Comparison of ENCODE assay signal across 21 cellular contexts in genomic region chr1:17306407-17306806, GRCh38. TPM values are rescaled to one million over a fixed set of nuclear protein-coding genes. Genes with fewer than 3 reads are reported as not detected.
A peak's percentile ranks its signal among the peaks of the same experiment; 100 is the strongest.
DNase-seq lines count a peak whose midpoint lies in the region; TF ChIP-seq lines count a peak whose summit lies in the region.
"Had no signal": no experiment of that assay in that cellular context is flagged by ENCODE, and none has a peak within 500 bp of the region (broad histone marks: within the 10 kb centered on the region; RNA-seq: fewer than 3 reads in every experiment).

No MANE protein-coding gene starts in this region.

- H3K27ac ChIP-seq in HEK293 (ENCODE audit: extremely low read depth, low read depth, low read length) (no peak overlapping the region), neutrophil (peak overlapping the region; percentile 95)
- H3K27ac ChIP-seq: KMS-11, SK-N-MC had no signal

- DNase-seq in CD14-positive monocyte (ENCODE audit: low spot score) (no peak), RPMI7951 (ENCODE audit: low read depth) (peak; percentile 53), NCI-H69 (lab: John Stamatoyannopoulos, UW) (no peak), osteocyte (ENCODE audit: extremely low spot score, unreplicated experiment) (no peak)
- no peak for DNase-seq in stimulated activated CD4-positive, alpha-beta T cell treated with anti-CD3 and anti-CD28 coated beads, Interleukin-2, amount 100 ng/mL, for 48 hours
- no peak for DNase-seq in activated naive CD4-positive, alpha-beta T cell treated with anti-CD3 and anti-CD28 coated beads, Interleukin-2, amount 10 ng/mL, durations not matched to agents 7 days and 5 days
- DNase-seq: CD4-positive, CD25-positive, alpha-beta regulatory T cell; NCI-H1092; NCI-H1417 treated with DMSO at 0.1 percent for 48 hours; NCI-H1694 treated with DMSO at 0.1 percent for 48 hours; NCI-H2081; NCI-H2227 treated with DMSO at 0.1 percent for 48 hours; NCI-H526 treated with DMSO at 0.1 percent for 48 hours; SIG-M5 had no signal

- TF ChIP-seq CTCF in CD14-positive monocyte (IDR thresholded peaks at IDR 0.05) (no peak), HEK293 (tag by site-specific recombination; IDR thresholded peaks at IDR 0.05) (no peak), neutrophil (IDR thresholded peaks at IDR 0.05) (no peak), osteocyte (IDR thresholded peaks at IDR 0.05) (no peak)

- no peaks in the 10 kb centered on the region for H3K4me1 ChIP-seq in HEK293 (ENCODE audit: control insufficient read depth, insufficient read depth, low read length)
- H3K4me1 ChIP-seq in neutrophil (ENCODE audit: control insufficient read depth in 1 of 2, insufficient read depth in 1 of 2, low read depth in 1 of 2, low read length in 1 of 2) = peaks cover 92 to 93% of the 10 kb centered on the region in 2 experiments

- CTCF ChIA-PET in HEK293 (lab: Yijun Ruan, JAX) = interaction anchor here (1.4 kb wide), 1 partner anchor 16 kb away, joined by 3 read pairs; no protein-coding TSS in a partner anchor
- CTCF ChIA-PET in activated naive CD4-positive, alpha-beta T cell treated with anti-CD3 and anti-CD28 coated beads, Interleukin-2, amount 10 ng/mL, durations not matched to agents 7 days and 5 days (lab: Charles Lee) = interaction anchor here (1.2 kb wide), 1 partner anchor 180 kb away, joined by 3 read pairs; no protein-coding TSS in a partner anchor

- H3K4me3 Mint-ChIP-seq in CD14-positive monocyte = no peak overlapping the region
- no peak overlapping the region for H3K4me3 Mint-ChIP-seq in activated naive CD4-positive, alpha-beta T cell treated with anti-CD3 and anti-CD28 coated beads, Interleukin-2, amount 10 ng/mL, durations not matched to agents 7 days and 5 days
- H3K4me3 Mint-ChIP-seq in osteocyte (ENCODE audit: unreplicated experiment) = no peak overlapping the region
- H3K4me3 Mint-ChIP-seq: CD4-positive, CD25-positive, alpha-beta regulatory T cell had no signal

- H3K27me3 ChIP-seq in neutrophil = no peaks in the 10 kb centered on the region

- H3K27ac Mint-ChIP-seq in CD14-positive monocyte (peak overlapping the region in 5 of 7 donors; percentile 8 to 59 (median 18)), osteocyte (ENCODE audit: unreplicated experiment) (no peak overlapping the region)
- H3K27ac Mint-ChIP-seq in activated naive CD4-positive, alpha-beta T cell treated with anti-CD3 and anti-CD28 coated beads, Interleukin-2, amount 10 ng/mL, durations not matched to agents 7 days and 5 days = no peak overlapping the region
- H3K27ac Mint-ChIP-seq: CD4-positive, CD25-positive, alpha-beta regulatory T cell had no signal

- intact Hi-C loops in CD14-positive monocyte (cut with micrococcal nuclease) = no loop called here

- peaks cover 88% of the 10 kb centered on the region for H3K4me1 Mint-ChIP-seq in CD14-positive monocyte
- no peaks in the 10 kb centered on the region for H3K4me1 Mint-ChIP-seq in activated naive CD4-positive, alpha-beta T cell treated with anti-CD3 and anti-CD28 coated beads, Interleukin-2, amount 10 ng/mL, durations not matched to agents 7 days and 5 days
- H3K4me1 Mint-ChIP-seq in osteocyte (ENCODE audit: unreplicated experiment) = peaks cover 41% of the 10 kb centered on the region
- H3K4me1 Mint-ChIP-seq: CD4-positive, CD25-positive, alpha-beta regulatory T cell had no signal

- peaks cover 6 to 19% of the 10 kb centered on the region in 2 donors for H3K36me3 Mint-ChIP-seq in CD14-positive monocyte
- no peaks in the 10 kb centered on the region for H3K36me3 Mint-ChIP-seq in activated naive CD4-positive, alpha-beta T cell treated with anti-CD3 and anti-CD28 coated beads, Interleukin-2, amount 10 ng/mL, durations not matched to agents 7 days and 5 days
- H3K36me3 Mint-ChIP-seq in osteocyte (ENCODE audit: unreplicated experiment) = peaks cover 10% of the 10 kb centered on the region

- H3K36me3 ChIP-seq in HEK293 (ENCODE audit: control insufficient read depth in 2 of 2, insufficient read depth in 1 of 2, low read length in 2 of 2) (no peaks in the 10 kb centered on the region), neutrophil (no peaks in the 10 kb centered on the region)

- H3K27me3 Mint-ChIP-seq in CD14-positive monocyte (ENCODE audit: low read depth in 3 of 3) (peaks cover 0 to 3% (median 0%) of the 10 kb centered on the region in 3 donors), osteocyte (ENCODE audit: unreplicated experiment) (peaks cover 2% of the 10 kb centered on the region)
- peaks cover 36% of the 10 kb centered on the region for H3K27me3 Mint-ChIP-seq in activated naive CD4-positive, alpha-beta T cell treated with anti-CD3 and anti-CD28 coated beads, Interleukin-2, amount 10 ng/mL, durations not matched to agents 7 days and 5 days
- H3K27me3 Mint-ChIP-seq: CD4-positive, CD25-positive, alpha-beta regulatory T cell had no signal

- H3K9me3 ChIP-seq in HEK293 (ENCODE audit: control insufficient read depth, insufficient read depth, low read depth, low read length) (no peaks in the 10 kb centered on the region), neutrophil (no peaks in the 10 kb centered on the region)

- H3K4me3 ChIP-seq in HEK293 (ENCODE audit: low read depth, low read length) (no peak overlapping the region), neutrophil (ENCODE audit: low read depth in 1 of 2, low read length in 1 of 2) (no peak overlapping the region)
- H3K4me3 ChIP-seq: SK-N-MC had no signal

- POLR2A ChIA-PET in HEK293 (lab: Yijun Ruan, JAX) = no interaction called here

- H3K9me3 Mint-ChIP-seq in CD14-positive monocyte = peaks cover 8 to 12% (median 9%) of the 10 kb centered on the region in 7 donors
- H3K9me3 Mint-ChIP-seq in activated naive CD4-positive, alpha-beta T cell treated with anti-CD3 and anti-CD28 coated beads, Interleukin-2, amount 10 ng/mL, durations not matched to agents 7 days and 5 days = peaks cover 10% of the 10 kb centered on the region
- peaks cover 12% of the 10 kb centered on the region for H3K9me3 Mint-ChIP-seq in osteocyte (ENCODE audit: unreplicated experiment)

TF ChIP-seq in HEK293, 187 proteins besides CTCF, POLR2A, EP300 and RAD21:
- TF ChIP-seq TRIM28 (IDR thresholded peaks at IDR 0.05; ENCODE audit: borderline replicate concordance, low read length) (no peak), REST (tag by site-specific recombination; IDR thresholded peaks at IDR 0.05) (peak; percentile 73)

RNA-seq across cellular contexts. Expression of gene PADI4, which starts 1.6 kb away (rescaled TPM):
- polyA plus RNA-seq in CD14-positive monocyte = 100 to 1,000 TPM; 160 to 164 TPM
- total RNA-seq in RPMI7951 (2014; rRNA removed; shearing (Covaris generic)) = 3.5 and 6.7 TPM in 2 replicates
- 0.50 TPM in 1 of 2 replicates, not detected in the other for total RNA-seq in osteocyte
- total RNA-seq: Daoy, NCI-H460 had no signal
- polyA plus RNA-seq: BJ had no signal

RNA-seq across cellular contexts. Expression of gene PADI3, which starts 57.5 kb away (rescaled TPM):
- polyA plus RNA-seq in CD14-positive monocyte = not detected
- total RNA-seq in RPMI7951 (2014; rRNA removed; shearing (Covaris generic)) = 44.9 and 48.8 TPM in 2 replicates
- total RNA-seq in osteocyte = 0.39 and 0.73 TPM in 2 replicates
- total RNA-seq: CD4-positive, CD25-positive, alpha-beta regulatory T cell; NCI-H460 had no signal
- polyA plus RNA-seq: BJ; CD4-positive, CD25-positive, alpha-beta regulatory T cell had no signal

Comparison
In these comparisons a context has a peak if more than half of its experiments do, and no peak if none do; other contexts are left out.
1. H3K27ac Mint-ChIP-seq: peak in CD14-positive monocyte (5 of 7); none in activated naive CD4-positive, alpha-beta T cell treated with anti-CD3 and anti-CD28 coated beads, Interleukin-2, amount 10 ng/mL, durations not matched to agents 7 days and 5 days (single experiment) and osteocyte (single experiment).
2. RNA of gene PADI3, which starts 57.5 kb away (total RNA-seq): 44.9 to 48.8 TPM in RPMI7951; 0.39 to 0.73 TPM in osteocyte; every median in the first group is over 10 times any median in the second.